14 cellular contexts compared by ENCODE assay signal in the genomic region with DNA sequence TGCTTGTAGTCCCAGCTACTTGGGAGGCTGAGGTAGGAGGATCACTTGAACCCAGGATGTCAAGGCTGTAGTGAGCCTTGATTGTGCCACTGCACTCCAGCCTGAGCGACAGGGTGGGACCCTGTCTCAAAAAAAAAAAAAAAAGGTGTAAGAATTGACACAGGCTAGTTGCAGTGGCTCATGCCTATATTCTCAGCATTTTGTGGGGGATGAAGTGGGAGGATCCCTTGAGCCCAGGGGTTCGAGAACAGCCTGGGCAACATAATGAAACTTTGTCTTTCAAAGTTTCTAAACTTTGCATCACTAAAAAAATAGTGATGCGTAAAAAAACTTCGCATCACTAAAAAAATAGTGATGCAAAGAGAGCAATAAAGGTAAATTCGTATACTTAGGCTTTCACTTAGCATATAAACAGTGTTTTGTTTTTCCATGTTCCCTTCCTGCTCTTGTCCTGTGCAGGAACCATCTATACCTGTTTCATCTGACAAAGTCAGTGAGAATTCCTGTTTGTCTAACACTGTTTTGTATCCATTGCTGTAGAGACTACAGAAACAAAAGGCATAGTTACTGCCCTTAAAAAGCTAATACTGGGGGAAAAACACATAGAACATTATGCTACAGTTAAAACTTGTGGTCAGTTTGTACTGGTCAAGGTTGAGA. TPM values are rescaled to one million over a fixed set of nuclear protein-coding genes. Genes with fewer than 3 reads are reported as not detected.
DNase-seq lines count a peak whose midpoint lies in the region; ATAC-seq and TF ChIP-seq lines count a peak whose summit lies in the region.
"Had no signal": no experiment of that assay in that cellular context is flagged by ENCODE, and none has a peak within 500 bp of the region (broad histone marks: within the 10 kb centered on the region; RNA-seq: fewer than 3 reads in every experiment).

No MANE protein-coding gene starts in this region.

- H3K4me3 Mint-ChIP-seq in CD8-positive, alpha-beta T cell, result no peak overlapping the region
- no peak overlapping the region for H3K4me3 Mint-ChIP-seq in chondrocyte (ENCODE audit: unreplicated experiment)
- peak overlapping the region in 2 of 10 donors; percentile 1 to 49 for H3K4me3 Mint-ChIP-seq in naive thymus-derived CD4-positive, alpha-beta T cell

- CTCF ChIA-PET in CD8-positive, alpha-beta T cell (lab: Charles Lee), result interaction anchor here (0.8 to 1.1 kb wide), 4 partner anchors 46 to 76 kb away, joined by 3 read pairs; no protein-coding TSS in a partner anchor
- CTCF ChIA-PET in naive thymus-derived CD4-positive, alpha-beta T cell (lab: Charles Lee), result interaction anchor here (0.5 to 1.6 kb wide), 5 partner anchors 31 to 446 kb away, joined by 3 to 4 read pairs (median 3); no protein-coding TSS in a partner anchor

- no peaks in the 10 kb centered on the region for H3K27me3 Mint-ChIP-seq in CD8-positive, alpha-beta T cell (ENCODE audit: low read depth)
- no peaks in the 10 kb centered on the region for H3K27me3 Mint-ChIP-seq in chondrocyte (ENCODE audit: low read depth)
- no peaks in the 10 kb centered on the region for H3K27me3 Mint-ChIP-seq in naive thymus-derived CD4-positive, alpha-beta T cell

- H3K27ac ChIP-seq in CD8-positive, alpha-beta T cell (ENCODE audit: low read depth, low read length), result no peak overlapping the region
- no peak overlapping the region for H3K27ac ChIP-seq in naive thymus-derived CD4-positive, alpha-beta T cell (ENCODE audit: low read depth, low read length)
- peak overlapping the region in 4 of 59 donors; percentile 18 to 44 (median 36) for H3K27ac ChIP-seq in dorsolateral prefrontal cortex
- H3K27ac ChIP-seq: HL-60, right atrium auricular region had no signal

- peak overlapping the region; percentile 71 for H3K27ac Mint-ChIP-seq in CD8-positive, alpha-beta T cell
- peak overlapping the region; percentile 73 for H3K27ac Mint-ChIP-seq in chondrocyte (ENCODE audit: unreplicated experiment)
- H3K27ac Mint-ChIP-seq in naive thymus-derived CD4-positive, alpha-beta T cell, result peak overlapping the region; percentile 5 to 70 (median 55)

- no peak overlapping the region for H3K4me3 ChIP-seq in CD8-positive, alpha-beta T cell (ENCODE audit: low read depth, low read length)
- H3K4me3 ChIP-seq in naive thymus-derived CD4-positive, alpha-beta T cell (ENCODE audit: low read length), result no peak overlapping the region
- H3K4me3 ChIP-seq in dorsolateral prefrontal cortex, result no peak overlapping the region
- H3K4me3 ChIP-seq: right atrium auricular region, thoracic aorta had no signal

- POLR2A ChIA-PET in CD8-positive, alpha-beta T cell (lab: Charles Lee), result interaction anchor here (0.9 to 1.0 kb wide), 2 partner anchors 13 to 48 kb away, joined by 3 read pairs; no protein-coding TSS in a partner anchor
- POLR2A ChIA-PET in naive thymus-derived CD4-positive, alpha-beta T cell (lab: Charles Lee), result interaction anchor here (0.8 to 1.1 kb wide), 2 partner anchors 22 to 26 kb away, joined by 3 to 4 read pairs; no protein-coding TSS in a partner anchor

- ATAC-seq in CD8-positive, alpha-beta T cell, result no peak
- no peak for ATAC-seq in naive thymus-derived CD4-positive, alpha-beta T cell

- no peaks in the 10 kb centered on the region for H3K27me3 ChIP-seq in CD8-positive, alpha-beta T cell (ENCODE audit: insufficient read depth, low read length)
- H3K27me3 ChIP-seq in naive thymus-derived CD4-positive, alpha-beta T cell (ENCODE audit: control insufficient read depth in 2 of 2, insufficient read depth in 2 of 2, low read length in 2 of 2), result no peaks in the 10 kb centered on the region
- no peaks in the 10 kb centered on the region for H3K27me3 ChIP-seq in dorsolateral prefrontal cortex
- H3K27me3 ChIP-seq: right atrium auricular region had no signal

- H3K36me3 ChIP-seq in CD8-positive, alpha-beta T cell (ENCODE audit: insufficient read depth, low read length), result no peaks in the 10 kb centered on the region
- peaks cover 0 to 16% (median 0%) of the 10 kb centered on the region in 3 experiments for H3K36me3 ChIP-seq in naive thymus-derived CD4-positive, alpha-beta T cell (ENCODE audit: control insufficient read depth in 2 of 3, insufficient read depth in 3 of 3, low read length in 3 of 3)
- H3K36me3 ChIP-seq: right atrium auricular region had no signal

- H3K4me1 ChIP-seq in CD8-positive, alpha-beta T cell (ENCODE audit: insufficient read depth, low read length), result peaks cover 10% of the 10 kb centered on the region
- H3K4me1 ChIP-seq in naive thymus-derived CD4-positive, alpha-beta T cell (ENCODE audit: control insufficient read depth in 2 of 2, insufficient read depth in 2 of 2, low read length in 2 of 2), result peaks cover 0 to 9% of the 10 kb centered on the region in 2 donors

- H3K9me3 Mint-ChIP-seq in CD8-positive, alpha-beta T cell, result no peaks in the 10 kb centered on the region
- no peaks in the 10 kb centered on the region for H3K9me3 Mint-ChIP-seq in chondrocyte (ENCODE audit: low read depth)
- H3K9me3 Mint-ChIP-seq in naive thymus-derived CD4-positive, alpha-beta T cell, result no peaks in the 10 kb centered on the region

- H3K9me3 ChIP-seq in CD8-positive, alpha-beta T cell (ENCODE audit: low read length), result no peaks in the 10 kb centered on the region
- H3K9me3 ChIP-seq in naive thymus-derived CD4-positive, alpha-beta T cell (ENCODE audit: control insufficient read depth in 2 of 3, low read length in 3 of 3), result no peaks in the 10 kb centered on the region
- H3K9me3 ChIP-seq: right atrium auricular region, thoracic aorta had no signal

- intact Hi-C loops in CD8-positive, alpha-beta T cell (cut with DNase I, micrococcal nuclease), result loop anchor here in 1 of 2 experiments (5.0 kb wide), 1 partner anchor 38 kb away; no protein-coding TSS in a partner anchor
- intact Hi-C loops in naive thymus-derived CD4-positive, alpha-beta T cell (cut with micrococcal nuclease), result no loop called here
- intact Hi-C loops in dorsolateral prefrontal cortex (cut with DNase I), result no loop called here

- H3K4me1 Mint-ChIP-seq in CD8-positive, alpha-beta T cell (ENCODE audit: low read depth), result peaks cover 49% of the 10 kb centered on the region
- H3K4me1 Mint-ChIP-seq in chondrocyte (ENCODE audit: low read depth), result peaks cover 40% of the 10 kb centered on the region
- H3K4me1 Mint-ChIP-seq in naive thymus-derived CD4-positive, alpha-beta T cell, result peaks cover 23 to 60% (median 51%) of the 10 kb centered on the region in 7 donors

- no peak for DNase-seq in CD8-positive, alpha-beta T cell
- DNase-seq in M059J (ENCODE audit: low read depth), result peak; percentile 8
- DNase-seq in chondrocyte (ENCODE audit: low spot score), result no peak
- DNase-seq in naive thymus-derived CD4-positive, alpha-beta T cell, result no peak
- no peak for DNase-seq in cerebellar nuclear complex (lab: John Stamatoyannopoulos, UW)
- no peak for DNase-seq in KG1 (lab: John Stamatoyannopoulos, UW)
- DNase-seq in germinal center (ENCODE audit: low spot score), result no peak
- no peak for DNase-seq in dorsolateral prefrontal cortex
- DNase-seq: activated gamma-delta T cell treated with Interleukin-2 at 50 U/mL for 16 hours, Karpas-422, NCI-H1436 had no signal

- TF ChIP-seq CTCF in CD8-positive, alpha-beta T cell (IDR thresholded peaks at IDR 0.05), result no peak
- no peak for TF ChIP-seq CTCF in chondrocyte (IDR thresholded peaks at IDR 0.05)
- no peak for TF ChIP-seq CTCF in dorsolateral prefrontal cortex (IDR thresholded peaks at IDR 0.05 in 54 of 56, conservative IDR thresholded peaks at IDR 0.05 in 2 of 56; ENCODE audit: low read depth in 1 of 56, partially characterized antibody in 56 of 56)

- peaks cover 39% of the 10 kb centered on the region for H3K36me3 Mint-ChIP-seq in CD8-positive, alpha-beta T cell
- peaks cover 3% of the 10 kb centered on the region for H3K36me3 Mint-ChIP-seq in chondrocyte (ENCODE audit: low read depth)
- peaks cover 3 to 15% (median 8%) of the 10 kb centered on the region in 5 donors for H3K36me3 Mint-ChIP-seq in naive thymus-derived CD4-positive, alpha-beta T cell

RNA-seq across cellular contexts. Expression of gene CTCF, which starts 32.1 kb away (rescaled TPM):
- total RNA-seq in CD8-positive, alpha-beta T cell, result 10 to 100 TPM; 42.1 to 45.4 TPM
- total RNA-seq in M059J (2014; rRNA removed; shearing (Covaris generic)), result 24.8 and 38.8 TPM in 2 replicates
- 31.2 to 34.2 TPM (median 32.3 TPM) in 3 replicates for total RNA-seq in chondrocyte
- total RNA-seq in naive thymus-derived CD4-positive, alpha-beta T cell, result 10 to 100 TPM; 51.4 to 78.6 (median 67.3) TPM
- polyA plus RNA-seq in naive thymus-derived CD4-positive, alpha-beta T cell, result 10 to 100 TPM; 49.8 to 59.8 TPM
- 10 to 100 TPM; 34.3 to 54.9 (median 41.9) TPM for total RNA-seq in dorsolateral prefrontal cortex

RNA-seq across cellular contexts. Expression of gene CARMIL2, which starts 50.6 kb away (rescaled TPM):
- 100 to 1,000 TPM in 1 of 2 experiments, 10 to 100 TPM in 1; 93.2 to 111 TPM for total RNA-seq in CD8-positive, alpha-beta T cell
- total RNA-seq in M059J (2014; rRNA removed; shearing (Covaris generic)), result 0.44 and 0.64 TPM in 2 replicates
- 0.97 to 1.8 TPM (median 1.5 TPM) in 3 replicates for total RNA-seq in chondrocyte
- 100 to 1,000 TPM; 140 to 245 (median 215) TPM for total RNA-seq in naive thymus-derived CD4-positive, alpha-beta T cell
- 10 to 100 TPM; 12.7 to 28.7 TPM for polyA plus RNA-seq in naive thymus-derived CD4-positive, alpha-beta T cell
- 100 to 1,000 TPM in 2 of 120 experiments, 10 to 100 TPM in 118; 19.6 to 121 (median 72.6) TPM for total RNA-seq in dorsolateral prefrontal cortex
